ENCODE assay signal across 17 cellular contexts in the genomic region with DNA sequence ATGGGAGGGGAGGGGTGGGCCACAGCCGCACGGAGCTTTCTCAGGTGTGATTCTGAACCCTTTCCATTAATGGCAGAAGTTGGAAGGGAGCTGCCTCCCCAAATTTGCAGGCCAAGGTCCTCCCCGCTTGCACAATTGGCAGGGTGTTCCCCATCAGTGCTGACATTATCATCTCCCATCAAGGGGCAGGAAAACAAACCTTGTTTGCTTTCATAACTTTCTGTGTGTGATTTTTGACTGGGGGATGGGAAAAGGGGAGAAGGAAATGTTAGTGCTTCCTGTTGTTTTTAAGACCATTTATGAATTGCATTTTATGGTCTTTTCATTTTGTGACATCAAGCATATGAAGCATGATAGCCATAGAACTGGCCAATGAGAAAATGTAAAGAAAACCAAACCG.
A peak's percentile ranks its signal among the peaks of the same experiment; 100 is the strongest.
DNase-seq lines count a peak whose midpoint lies in the region; ATAC-seq and TF ChIP-seq lines count a peak whose summit lies in the region.
"Had no signal": no experiment of that assay in that cellular context is flagged by ENCODE, and none has a peak within 500 bp of the region (broad histone marks: within the 10 kb centered on the region; RNA-seq: fewer than 3 reads in every experiment).

No MANE protein-coding gene starts in this region.

- H3K9ac ChIP-seq in neuronal stem cell (ENCODE audit: low read depth, low read length, poor library complexity), result no peak overlapping the region
- H3K9ac ChIP-seq: BLaER1 had no signal

- no peaks in the 10 kb centered on the region for H3K36me3 ChIP-seq in neuronal stem cell (replicated peaks in 1 of 2; ENCODE audit: control insufficient read depth in 2 of 2, insufficient read depth in 2 of 2, low read length in 2 of 2)
- H3K36me3 ChIP-seq: BE2C, BLaER1 had no signal

- no peaks in the 10 kb centered on the region for H3K9me3 Mint-ChIP-seq in naive thymus-derived CD8-positive, alpha-beta T cell
- H3K9me3 Mint-ChIP-seq: CD14-positive monocyte had no signal

- peaks cover 3 to 6% of the 10 kb centered on the region in 2 donors for H3K4me1 ChIP-seq in neuronal stem cell (ENCODE audit: control insufficient read depth in 2 of 2, insufficient read depth in 1 of 2, low read depth in 1 of 2, low read length in 2 of 2)
- H3K4me1 ChIP-seq: BLaER1 had no signal

- H3K4me3 ChIP-seq in neuronal stem cell (ENCODE audit: low read length in 2 of 2), result no peak overlapping the region
- H3K4me3 ChIP-seq: BLaER1 had no signal

- POLR2A ChIA-PET in naive thymus-derived CD8-positive, alpha-beta T cell (lab: Charles Lee), result no interaction called here

- peaks cover 0 to 12% (median 2%) of the 10 kb centered on the region in 4 donors for H3K4me1 Mint-ChIP-seq in naive thymus-derived CD8-positive, alpha-beta T cell
- H3K4me1 Mint-ChIP-seq: CD4-positive, alpha-beta memory T cell; CD4-positive, CD25-positive, alpha-beta regulatory T cell; CD8-positive, alpha-beta memory T cell had no signal

- WGBS in neuronal stem cell (ENCODE audit: extremely low coverage in 2 of 2, insufficient read length in 2 of 2, insufficient replicate concordance in 1 of 2), 2 donors, result no CpG with 5 or more reads among the region's 4 CpGs

- no peak for ATAC-seq in naive thymus-derived CD8-positive, alpha-beta T cell

- H2BK120ac ChIP-seq in neuronal stem cell (ENCODE audit: low read depth, low read length), result no peak overlapping the region

- H3K9me3 ChIP-seq in neuronal stem cell (replicated peaks in 1 of 2; ENCODE audit: control insufficient read depth in 2 of 2, insufficient read depth in 1 of 2, low read depth in 1 of 2, low read length in 2 of 2), result no peaks in the 10 kb centered on the region
- H3K9me3 ChIP-seq: BE2C, BLaER1 had no signal

- no peaks in the 10 kb centered on the region for H3K36me3 Mint-ChIP-seq in naive thymus-derived CD8-positive, alpha-beta T cell
- H3K36me3 Mint-ChIP-seq: CD14-positive monocyte; CD4-positive, alpha-beta memory T cell; CD4-positive, CD25-positive, alpha-beta regulatory T cell; CD8-positive, alpha-beta memory T cell had no signal

- H3K4me2 ChIP-seq in neuronal stem cell (ENCODE audit: insufficient read depth, low read length, poor library complexity, severe bottlenecking), result no peak overlapping the region
- H3K4me2 ChIP-seq: BLaER1 had no signal

- peak overlapping the region; percentile 89; the same call in 1 of the 2 replicates for H3K27ac ChIP-seq in VCaP
- H3K27ac ChIP-seq in neuronal stem cell (replicated peaks; ENCODE audit: low read length), result no peak overlapping the region
- H3K27ac ChIP-seq: BLaER1 had no signal

- H4K91ac ChIP-seq in neuronal stem cell (ENCODE audit: low read depth, low read length, poor library complexity), result no peak overlapping the region

- no peaks in the 10 kb centered on the region for H3K27me3 Mint-ChIP-seq in naive thymus-derived CD8-positive, alpha-beta T cell
- H3K27me3 Mint-ChIP-seq: CD4-positive, alpha-beta memory T cell; CD4-positive, CD25-positive, alpha-beta regulatory T cell had no signal

- no peak overlapping the region for H4K8ac ChIP-seq in neuronal stem cell (ENCODE audit: low read depth, low read length)

- no peak overlapping the region for H3K4ac ChIP-seq in neuronal stem cell (ENCODE audit: low read length)

- H3K27ac Mint-ChIP-seq in naive thymus-derived CD8-positive, alpha-beta T cell, result no peak overlapping the region
- H3K27ac Mint-ChIP-seq: CD4-positive, alpha-beta memory T cell; CD4-positive, CD25-positive, alpha-beta regulatory T cell had no signal

- peak overlapping the region; percentile 68 for H2AK5ac ChIP-seq in neuronal stem cell (ENCODE audit: low read depth, low read length)

- no peak overlapping the region for H2BK5ac ChIP-seq in neuronal stem cell (ENCODE audit: low read length)

- no peak overlapping the region for H2BK12ac ChIP-seq in neuronal stem cell (ENCODE audit: low read length)

- no peak overlapping the region for H3K23ac ChIP-seq in neuronal stem cell (ENCODE audit: low read depth, low read length, poor library complexity)

- DNase-seq in neuronal stem cell (ENCODE audit: low spot score) (no peak), NCI-H748 treated with DMSO at 0.1 percent for 48 hours (lab: John Stamatoyannopoulos, UW) (no peak), DMS 273 treated with DMSO at 0.1 percent for 48 hours (lab: John Stamatoyannopoulos, UW) (no peak)
- no peak for DNase-seq in naive thymus-derived CD8-positive, alpha-beta T cell
- DNase-seq: 8988T; ACHN; BE2C; C1 segment of cervical spinal cord; CD4-positive, alpha-beta memory T cell; CD4-positive, CD25-positive, alpha-beta regulatory T cell; CD8-positive, alpha-beta memory T cell; COR-L47; DMS79 treated with DMSO at 0.1 percent for 48 hours; GF-D8 had no signal

- no peaks in the 10 kb centered on the region for H3K27me3 ChIP-seq in neuronal stem cell (ENCODE audit: control insufficient read depth in 3 of 3, insufficient read depth in 3 of 3, low read depth in 1 of 3, low read length in 3 of 3)
- H3K27me3 ChIP-seq: BE2C, BLaER1 had no signal

- H3K18ac ChIP-seq in neuronal stem cell (ENCODE audit: low read length), result peak overlapping the region; percentile 71

- no peak overlapping the region for H3K14ac ChIP-seq in neuronal stem cell (ENCODE audit: low read length)

- no peak overlapping the region for H2AFZ ChIP-seq in neuronal stem cell (ENCODE audit: low read length)

- peak overlapping the region; percentile 81 for H2BK15ac ChIP-seq in neuronal stem cell (ENCODE audit: low read length)

- H3K4me3 Mint-ChIP-seq in naive thymus-derived CD8-positive, alpha-beta T cell, result no peak overlapping the region
- H3K4me3 Mint-ChIP-seq: CD14-positive monocyte; CD4-positive, alpha-beta memory T cell; CD4-positive, CD25-positive, alpha-beta regulatory T cell; CD8-positive, alpha-beta memory T cell had no signal

- H3K79me1 ChIP-seq in neuronal stem cell (ENCODE audit: low read depth, low read length), result no peaks in the 10 kb centered on the region

- no peak for TF ChIP-seq CTCF in VCaP (conservative IDR thresholded peaks at IDR 0.05)
